18 cellular contexts compared by ENCODE assay signal in the genomic region with DNA sequence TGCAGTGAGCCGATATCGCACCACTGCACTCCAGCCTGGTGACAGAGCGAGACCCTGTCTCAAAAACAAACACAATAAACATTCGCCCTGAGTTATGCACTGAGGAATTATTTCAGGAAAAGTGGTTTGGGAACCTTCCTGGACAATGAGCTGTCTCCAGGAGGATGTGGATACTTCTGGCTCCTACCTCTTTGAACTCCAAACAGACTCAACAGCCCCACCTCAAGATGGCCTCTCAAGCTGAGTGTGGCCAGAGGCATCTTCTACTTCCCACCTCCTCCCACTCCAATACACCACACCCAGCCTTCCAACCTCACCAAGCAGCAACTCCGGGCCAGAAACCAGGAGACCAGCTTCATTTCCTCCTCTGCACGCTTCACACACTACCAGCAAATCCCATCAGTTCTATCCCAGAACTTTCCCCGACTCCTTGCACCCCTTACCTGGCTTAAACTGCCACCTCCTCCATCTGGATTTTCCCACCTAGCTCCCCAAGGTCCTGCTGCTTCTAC. TPM values are rescaled to one million over a fixed set of nuclear protein-coding genes. Genes with fewer than 3 reads are reported as not detected.
"Had no signal": no experiment of that assay in that cellular context is flagged by ENCODE, and none has a peak within 500 bp of the region (broad histone marks: within the 10 kb centered on the region; RNA-seq: fewer than 3 reads in every experiment).

No MANE protein-coding gene starts in this region.

- H3K27ac Mint-ChIP-seq: activated B cell treated with CpG ODN at 0.5 μM for 24 hours; activated CD4-positive, alpha-beta T cell treated with anti-CD3 and anti-CD28 coated beads, Interleukin-2, amount 10 ng/mL, durations not matched to agents 7 days and 5 days; activated naive CD8-positive, alpha-beta T cell treated with anti-CD3 and anti-CD28 coated beads, Interleukin-2, amount 10 ng/mL, durations not matched to agents 7 days and 5 days; T-helper 1 cell treated with Interleukin-12 subunit alpha and Interleukin-12 subunit beta and Interleukin-4 antibody, amounts not matched to agents 30 μg/mL and 1 μg/mL, for 36 hours had no signal

- DNase-seq: activated B cell treated with CpG ODN at 0.5 μM for 24 hours; activated CD4-positive, alpha-beta T cell treated with anti-CD3 and anti-CD28 coated beads, Interleukin-2, amount 10 ng/mL, durations not matched to agents 7 days and 5 days; activated CD8-positive, alpha-beta memory T cell treated with anti-CD3 and anti-CD28 coated beads for 24 hours; activated effector memory CD4-positive, alpha-beta T cell treated with Interleukin-2 at 50 U/mL for 16 hours; activated naive CD8-positive, alpha-beta T cell treated with anti-CD3 and anti-CD28 coated beads, Interleukin-2, amount 10 ng/mL, durations not matched to agents 7 days and 5 days; esophagus squamous epithelium; foreskin keratinocyte; heart left ventricle; mesenchymal stem cell; ovary; stimulated activated CD4-positive, alpha-beta T cell treated with anti-CD3 and anti-CD28 coated beads, Interleukin-4, amount 100 ng/mL, for 24 hours; thyroid gland had no signal

- H3K4me1 ChIP-seq: esophagus squamous epithelium, foreskin keratinocyte, heart left ventricle, left lung, thyroid gland, vagina had no signal

- H3K9me3 Mint-ChIP-seq: activated B cell treated with CpG ODN at 0.5 μM for 24 hours; activated CD4-positive, alpha-beta T cell treated with anti-CD3 and anti-CD28 coated beads, Interleukin-2, amount 10 ng/mL, durations not matched to agents 7 days and 5 days; activated naive CD8-positive, alpha-beta T cell treated with anti-CD3 and anti-CD28 coated beads, Interleukin-2, amount 10 ng/mL, durations not matched to agents 7 days and 5 days; T-helper 1 cell treated with Interleukin-12 subunit alpha and Interleukin-12 subunit beta and Interleukin-4 antibody, amounts not matched to agents 30 μg/mL and 1 μg/mL, for 36 hours had no signal

- H3K4me3 Mint-ChIP-seq: activated B cell treated with CpG ODN at 0.5 μM for 24 hours; activated CD4-positive, alpha-beta T cell treated with anti-CD3 and anti-CD28 coated beads, Interleukin-2, amount 10 ng/mL, durations not matched to agents 7 days and 5 days; activated naive CD8-positive, alpha-beta T cell treated with anti-CD3 and anti-CD28 coated beads, Interleukin-2, amount 10 ng/mL, durations not matched to agents 7 days and 5 days; T-helper 1 cell treated with Interleukin-12 subunit alpha and Interleukin-12 subunit beta and Interleukin-4 antibody, amounts not matched to agents 30 μg/mL and 1 μg/mL, for 36 hours had no signal

- H3K4me3 ChIP-seq: esophagus squamous epithelium, heart left ventricle, left lung, ovary, thyroid gland, vagina had no signal

- ATAC-seq: foreskin keratinocyte, heart left ventricle, left lung had no signal

- H3K4me1 Mint-ChIP-seq: activated B cell treated with CpG ODN at 0.5 μM for 24 hours had no signal

- H3K9me3 ChIP-seq: esophagus squamous epithelium, heart left ventricle, left lung, ovary, thyroid gland, vagina had no signal

- FAIRE-seq: islet of Langerhans had no signal

- H3K27me3 ChIP-seq: esophagus squamous epithelium, foreskin keratinocyte, heart left ventricle, left lung, ovary, thyroid gland, vagina had no signal

- H3K36me3 ChIP-seq: ovary had no signal

- H3K27me3 Mint-ChIP-seq: activated B cell treated with CpG ODN at 0.5 μM for 24 hours; activated CD4-positive, alpha-beta T cell treated with anti-CD3 and anti-CD28 coated beads, Interleukin-2, amount 10 ng/mL, durations not matched to agents 7 days and 5 days; activated naive CD8-positive, alpha-beta T cell treated with anti-CD3 and anti-CD28 coated beads, Interleukin-2, amount 10 ng/mL, durations not matched to agents 7 days and 5 days had no signal

- H3K27ac ChIP-seq: esophagus squamous epithelium, foreskin keratinocyte, heart left ventricle, left lung, ovary, thyroid gland, vagina had no signal

RNA-seq across cellular contexts. Expression of a gene that starts 11.6 kb away (rescaled TPM):
- total RNA-seq: activated B cell treated with CpG ODN at 0.5 μM for 24 hours; activated CD4-positive, alpha-beta T cell treated with anti-CD3 and anti-CD28 coated beads, Interleukin-2, amount 10 ng/mL, durations not matched to agents 7 days and 5 days; activated naive CD8-positive, alpha-beta T cell treated with anti-CD3 and anti-CD28 coated beads, Interleukin-2, amount 10 ng/mL, durations not matched to agents 7 days and 5 days; aorta; esophagus squamous epithelium; heart left ventricle; left lung; ovary; thyroid gland; vagina had no signal
- polyA plus RNA-seq: aorta, heart left ventricle had no signal

RNA-seq across cellular contexts. Expression of a gene that starts 15.4 kb away (rescaled TPM):
- total RNA-seq: activated CD4-positive, alpha-beta T cell treated with anti-CD3 and anti-CD28 coated beads, Interleukin-2, amount 10 ng/mL, durations not matched to agents 7 days and 5 days; activated naive CD8-positive, alpha-beta T cell treated with anti-CD3 and anti-CD28 coated beads, Interleukin-2, amount 10 ng/mL, durations not matched to agents 7 days and 5 days; foreskin keratinocyte had no signal
- polyA plus RNA-seq: neural cell had no signal

RNA-seq across cellular contexts. Expression of a gene that starts 19.2 kb away (rescaled TPM):
- total RNA-seq: activated naive CD8-positive, alpha-beta T cell treated with anti-CD3 and anti-CD28 coated beads, Interleukin-2, amount 10 ng/mL, durations not matched to agents 7 days and 5 days; foreskin keratinocyte had no signal
- polyA plus RNA-seq: foreskin keratinocyte, neural cell had no signal

RNA-seq across cellular contexts. Expression of a gene that starts 26.1 kb away (rescaled TPM):
- total RNA-seq: activated B cell treated with CpG ODN at 0.5 μM for 24 hours; activated CD4-positive, alpha-beta T cell treated with anti-CD3 and anti-CD28 coated beads, Interleukin-2, amount 10 ng/mL, durations not matched to agents 7 days and 5 days; activated naive CD8-positive, alpha-beta T cell treated with anti-CD3 and anti-CD28 coated beads, Interleukin-2, amount 10 ng/mL, durations not matched to agents 7 days and 5 days; esophagus squamous epithelium; foreskin keratinocyte; left lung; thyroid gland; vagina had no signal
- polyA plus RNA-seq: aorta, foreskin keratinocyte, heart left ventricle, neural cell, ovary had no signal
